In the genomic region with DNA sequence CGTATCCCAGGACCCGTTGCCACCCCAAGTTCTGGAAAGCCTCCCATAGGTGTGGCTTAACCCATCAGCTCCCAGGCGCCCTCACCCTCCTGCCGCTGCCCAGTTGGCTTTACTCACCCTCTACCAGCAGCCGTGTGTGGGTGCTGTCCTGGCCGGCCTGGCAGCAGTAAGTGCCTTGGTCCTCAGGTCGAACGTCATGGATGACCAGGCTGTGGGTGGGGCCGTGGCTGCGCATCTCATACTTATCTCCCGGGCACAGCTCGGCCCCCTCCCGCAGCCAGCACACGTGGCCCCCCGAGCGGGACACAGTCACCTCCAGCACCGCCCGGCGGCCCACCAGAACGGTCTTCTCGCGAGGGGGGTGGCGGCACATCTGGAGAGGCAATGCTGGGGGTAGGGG, we compare ENCODE assay signal across 10 cellular contexts. TPM values are rescaled to one million over a fixed set of nuclear protein-coding genes. Genes with fewer than 3 reads are reported as not detected.
DNase-seq lines count a peak whose midpoint lies in the region; ATAC-seq, FAIRE-seq and TF ChIP-seq lines count a peak whose summit lies in the region.
"Had no signal": no experiment of that assay in that cellular context is flagged by ENCODE, and none has a peak within 500 bp of the region (broad histone marks: within the 10 kb centered on the region; RNA-seq: fewer than 3 reads in every experiment).

No MANE protein-coding gene starts in this region.

- no peaks in the 10 kb centered on the region for H3K9me3 ChIP-seq in HUES64 (ENCODE audit: insufficient read depth, low read depth, low read length)
- no peaks in the 10 kb centered on the region for H3K9me3 ChIP-seq in T-helper 17 cell (ENCODE audit: control insufficient read depth, low read length, poor library complexity, severe bottlenecking)
- H3K9me3 ChIP-seq: mucosa of descending colon had no signal

- no peak overlapping the region for H3K27ac Mint-ChIP-seq in T-helper 17 cell
- H3K27ac Mint-ChIP-seq: activated naive CD8-positive, alpha-beta T cell treated with anti-CD3 and anti-CD28 coated beads for 36 hours had no signal

- H3K27me3 Mint-ChIP-seq in T-helper 17 cell, result peaks cover 52% of the 10 kb centered on the region

- ATAC-seq in HG03280 (IDR thresholded peaks at IDR 0.05; ENCODE audit: unreplicated experiment), result no peak
- ATAC-seq in T-helper 17 cell, result no peak
- ATAC-seq in HG03196 (IDR thresholded peaks at IDR 0.05; ENCODE audit: unreplicated experiment), result no peak

- H3K4me3 Mint-ChIP-seq in T-helper 17 cell, result no peak overlapping the region

- WGBS in HUES64, result 7% methylated on average over 23 of the region's 23 CpGs

- peaks cover 4% of the 10 kb centered on the region; the same call in 1 of the 2 replicates for H3K36me3 ChIP-seq in HUES64 (ENCODE audit: insufficient read depth, low read length)
- no peaks in the 10 kb centered on the region for H3K36me3 ChIP-seq in bronchial epithelial cell (ENCODE audit: control insufficient read depth, insufficient read depth, low read length)

- no peak overlapping the region; the same call in 1 of the 2 replicates for H3K27ac ChIP-seq in HUES64 (ENCODE audit: low read depth, low read length)

- H3K27me3 ChIP-seq in HUES64 (ENCODE audit: insufficient read depth, low read length) (peaks cover 33% of the 10 kb centered on the region), bronchial epithelial cell (ENCODE audit: control insufficient read depth, insufficient read depth, low read length) (peaks cover 3% of the 10 kb centered on the region)

- no peaks in the 10 kb centered on the region for H3K36me3 Mint-ChIP-seq in T-helper 17 cell (ENCODE audit: low read depth)
- H3K36me3 Mint-ChIP-seq: activated naive CD8-positive, alpha-beta T cell treated with anti-CD3 and anti-CD28 coated beads for 36 hours had no signal

- no peak overlapping the region; the same call in 1 of the 2 replicates for H3K9ac ChIP-seq in HUES64 (ENCODE audit: low read depth, low read length)

- no peak for TF ChIP-seq CTCF in bronchial epithelial cell (IDR thresholded peaks at IDR 0.05; ENCODE audit: insufficient read depth, low read length, severe bottlenecking)

- H3K4me3 ChIP-seq in HUES64 (ENCODE audit: low read length), result peak overlapping the region; percentile 79
- H3K4me3 ChIP-seq in bronchial epithelial cell (ENCODE audit: low read depth, low read length), result no peak overlapping the region
- H3K4me3 ChIP-seq: mucosa of descending colon had no signal

- H3K4me1 Mint-ChIP-seq in T-helper 17 cell, result peaks cover 9% of the 10 kb centered on the region

- no peak for FAIRE-seq in bronchial epithelial cell (lab: Jason Lieb, UNC)

- H3K4me1 ChIP-seq in HUES64 (ENCODE audit: insufficient read depth, low read length), result peaks cover 3% of the 10 kb centered on the region; the same call in 1 of the 2 replicates

- DNase-seq in AG20443 (ENCODE audit: low spot score), result peak; percentile 61
- DNase-seq in bronchial epithelial cell (ENCODE audit: low read depth), result peak; percentile 22
- peak; percentile 83 for DNase-seq in mesenteric fat pad (ENCODE audit: low spot score)
- no peak for DNase-seq in T-helper 17 cell
- no peak for DNase-seq in NCI-H2171 treated with DMSO at 0.1 percent for 48 hours (lab: John Stamatoyannopoulos, UW)
- DNase-seq: activated naive CD8-positive, alpha-beta T cell treated with anti-CD3 and anti-CD28 coated beads for 36 hours had no signal

RNA-seq across cellular contexts. Expression of a gene that starts 7.6 kb away (rescaled TPM):
- 6.3 TPM for polyA plus RNA-seq in HUES64 (2013, experiment 1 of 2)
- 5.6 TPM for polyA plus RNA-seq in HUES64 (2013, experiment 2 of 2)
- under 0.01 and 0.13 TPM in 2 replicates for total RNA-seq in bronchial epithelial cell
- 2.6 TPM for total RNA-seq in mesenteric fat pad
- total RNA-seq in T-helper 17 cell, result under 1 TPM; 0.42 to 0.77 TPM

RNA-seq across cellular contexts. Expression of a gene that starts 7.8 kb away (rescaled TPM):
- polyA plus RNA-seq in HUES64 (2013, experiment 1 of 2), result 39.6 TPM
- 37.0 TPM for polyA plus RNA-seq in HUES64 (2013, experiment 2 of 2)
- total RNA-seq in bronchial epithelial cell, result 52.7 and 85.5 TPM in 2 replicates
- total RNA-seq in mesenteric fat pad, result 24.1 TPM
- 10 to 100 TPM in 1 of 2 donors, 1 to 10 TPM in 1; 9.4 to 10.4 TPM for total RNA-seq in T-helper 17 cell

RNA-seq across cellular contexts. Expression of a gene that starts 19.9 kb away (rescaled TPM):
- 56.3 TPM for polyA plus RNA-seq in HUES64 (2013, experiment 1 of 2)
- 65.5 TPM for polyA plus RNA-seq in HUES64 (2013, experiment 2 of 2)
- total RNA-seq in bronchial epithelial cell, result 9.2 and 15.2 TPM in 2 replicates
- total RNA-seq in mesenteric fat pad, result 61.5 TPM
- total RNA-seq in T-helper 17 cell, result 1 to 10 TPM in 1 of 2 donors, under 1 TPM in 1; 0.67 to 1.1 TPM

RNA-seq across cellular contexts. Expression of a gene that starts 20.7 kb away (rescaled TPM):
- polyA plus RNA-seq in HUES64 (2013, experiment 1 of 2), result 0.30 TPM
- polyA plus RNA-seq in HUES64 (2013, experiment 2 of 2), result 0.51 TPM
- total RNA-seq in bronchial epithelial cell (under 0.01 and 0.13 TPM in 2 replicates), mesenteric fat pad (0.45 TPM), T-helper 17 cell (not detected)
- total RNA-seq: activated naive CD8-positive, alpha-beta T cell treated with anti-CD3 and anti-CD28 coated beads for 36 hours had no signal

RNA-seq across cellular contexts. Expression of a gene that starts 37.1 kb away (rescaled TPM):
- polyA plus RNA-seq in HUES64 (2013, experiment 1 of 2), result 0.10 TPM
- 0.51 TPM for polyA plus RNA-seq in HUES64 (2013, experiment 2 of 2)
- total RNA-seq in bronchial epithelial cell, result under 0.01 and 0.53 TPM in 2 replicates
- not detected for total RNA-seq in mesenteric fat pad
- under 1 TPM in 1 of 2 donors, not detected in 1; 0.13 TPM for total RNA-seq in T-helper 17 cell
- total RNA-seq: activated naive CD8-positive, alpha-beta T cell treated with anti-CD3 and anti-CD28 coated beads for 36 hours had no signal

Comparison
In these comparisons a context has a peak if more than half of its experiments do, and no peak if none do; other contexts are left out.
1. DNase-seq: peak in AG20443 (single experiment), bronchial epithelial cell (single experiment) and mesenteric fat pad (single experiment); none in T-helper 17 cell (0 of 3) and NCI-H2171 treated with DMSO at 0.1 percent for 48 hours (single experiment).